19 cellular contexts compared by ENCODE assay signal in the genomic region with DNA sequence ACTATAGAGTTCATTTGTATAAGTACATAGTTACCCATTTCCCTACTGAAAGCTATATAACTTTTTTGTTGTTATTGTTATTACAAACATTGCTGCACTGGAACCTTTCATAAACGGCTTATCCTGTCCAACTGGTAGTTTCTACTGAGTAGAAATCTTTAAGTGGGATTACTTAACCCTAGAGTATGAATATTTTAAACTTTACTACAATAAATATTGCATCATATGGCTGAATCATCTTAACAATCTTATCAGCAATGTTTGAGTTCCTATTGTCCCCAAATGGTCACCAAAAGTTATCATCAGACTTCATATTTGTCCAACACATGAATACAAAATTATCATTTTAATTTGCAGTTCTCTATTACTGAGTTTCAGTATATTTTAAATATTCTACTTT.
"Had no signal": no experiment of that assay in that cellular context is flagged by ENCODE, and none has a peak within 500 bp of the region (broad histone marks: within the 10 kb centered on the region; RNA-seq: fewer than 3 reads in every experiment).

No MANE protein-coding gene starts in this region.

- H3K4me3 Mint-ChIP-seq: activated CD4-positive, alpha-beta memory T cell treated with anti-CD3 and anti-CD28 coated beads, Interleukin-2, amount 10 ng/mL, durations not matched to agents 7 days and 5 days; activated T-cell treated with anti-CD3 and anti-CD28 coated beads, Interleukin-2, amount 50 U/mL, for 24 hours; naive thymus-derived CD4-positive, alpha-beta T cell; stimulated activated naive CD8-positive, alpha-beta T cell treated with anti-CD3 and anti-CD28 coated beads, Interleukin-15, amount 100 ng/mL, for 72 hours; T-helper 17 cell; type B pancreatic cell; WTC11 had no signal

- H3K36me3 ChIP-seq: adrenal gland, gastroesophageal sphincter, left lung had no signal

- FAIRE-seq: kidney, TTC549 had no signal

- H3K4me1 Mint-ChIP-seq: activated CD4-positive, alpha-beta memory T cell treated with anti-CD3 and anti-CD28 coated beads, Interleukin-2, amount 10 ng/mL, durations not matched to agents 7 days and 5 days; stimulated activated naive CD8-positive, alpha-beta T cell treated with anti-CD3 and anti-CD28 coated beads, Interleukin-15, amount 100 ng/mL, for 72 hours; T-helper 17 cell had no signal

- H3K79me2 ChIP-seq: parathyroid adenoma had no signal

- H3K4me3 ChIP-seq: adrenal gland, coronary artery, gastroesophageal sphincter, left lung, mucosa of descending colon had no signal

- DNase-seq: activated CD4-positive, alpha-beta memory T cell treated with anti-CD3 and anti-CD28 coated beads, Interleukin-2, amount 10 ng/mL, durations not matched to agents 7 days and 5 days; activated CD4-positive, alpha-beta T cell treated with anti-CD3 and anti-CD28 coated beads for 4 hours; activated naive CD4-positive, alpha-beta T cell treated with anti-CD3 and anti-CD28 coated beads, Interleukin-2, amount 50 U/mL, for 16 hours; activated T-cell treated with anti-CD3 and anti-CD28 coated beads, Interleukin-2, amount 50 U/mL, for 24 hours; adrenal gland; central memory CD4-positive, alpha-beta T cell; kidney; left lung; mucosa of descending colon; naive thymus-derived CD4-positive, alpha-beta T cell; stimulated activated CD4-positive, alpha-beta T cell treated with anti-CD3 and anti-CD28 coated beads, Interleukin-1b, Interleukin-23, amount 100 ng/mL, for 48 hours; stimulated activated naive CD8-positive, alpha-beta T cell treated with anti-CD3 and anti-CD28 coated beads, Interleukin-15, amount 100 ng/mL, for 72 hours; T-helper 17 cell had no signal

- ATAC-seq: gastroesophageal sphincter; left lung; mucosa of descending colon; naive thymus-derived CD4-positive, alpha-beta T cell; stimulated activated naive CD8-positive, alpha-beta T cell treated with anti-CD3 and anti-CD28 coated beads, Interleukin-15, amount 100 ng/mL, for 72 hours; T-helper 17 cell; WTC11 had no signal

- H3K27ac ChIP-seq: adrenal gland, coronary artery, gastroesophageal sphincter, left lung, parathyroid adenoma had no signal

- H3K9me3 ChIP-seq: gastroesophageal sphincter had no signal

- H3K27me3 Mint-ChIP-seq: activated CD4-positive, alpha-beta memory T cell treated with anti-CD3 and anti-CD28 coated beads, Interleukin-2, amount 10 ng/mL, durations not matched to agents 7 days and 5 days; activated T-cell treated with anti-CD3 and anti-CD28 coated beads, Interleukin-2, amount 50 U/mL, for 24 hours; naive thymus-derived CD4-positive, alpha-beta T cell; stimulated activated naive CD8-positive, alpha-beta T cell treated with anti-CD3 and anti-CD28 coated beads, Interleukin-15, amount 100 ng/mL, for 72 hours; T-helper 17 cell; type B pancreatic cell had no signal

- H3K4me1 ChIP-seq: adrenal gland, gastroesophageal sphincter, left lung, parathyroid adenoma had no signal

- H3K27me3 ChIP-seq: adrenal gland, gastroesophageal sphincter, left lung had no signal

- H2AFZ ChIP-seq: parathyroid adenoma had no signal

- H3K27ac Mint-ChIP-seq: activated CD4-positive, alpha-beta memory T cell treated with anti-CD3 and anti-CD28 coated beads, Interleukin-2, amount 10 ng/mL, durations not matched to agents 7 days and 5 days; activated T-cell treated with anti-CD3 and anti-CD28 coated beads, Interleukin-2, amount 50 U/mL, for 24 hours; naive thymus-derived CD4-positive, alpha-beta T cell; stimulated activated naive CD8-positive, alpha-beta T cell treated with anti-CD3 and anti-CD28 coated beads, Interleukin-15, amount 100 ng/mL, for 72 hours; T-helper 17 cell; type B pancreatic cell; WTC11 had no signal

- H3K9ac ChIP-seq: parathyroid adenoma had no signal
